Comparison of ENCODE assay signal across 15 cellular contexts in genomic region chr2:226692521-226693126, GRCh38.
A peak's percentile ranks its signal among the peaks of the same experiment; 100 is the strongest.
DNase-seq lines count a peak whose midpoint lies in the region; ATAC-seq and TF ChIP-seq lines count a peak whose summit lies in the region.
"Had no signal": no experiment of that assay in that cellular context is flagged by ENCODE, and none has a peak within 500 bp of the region (broad histone marks: within the 10 kb centered on the region; RNA-seq: fewer than 3 reads in every experiment).

No MANE protein-coding gene starts in this region.

- H3K9ac ChIP-seq in BLaER1 treated with 17β-estradiol and CSF1 and Interleukin-3, amounts not matched to agents 10 nM and 100 nM, result no peak overlapping the region
- no peak overlapping the region for H3K9ac ChIP-seq in smooth muscle cell (ENCODE audit: low read depth)
- H3K9ac ChIP-seq: KMS-11 had no signal

- peaks cover 0 to 20% (median 0%) of the 10 kb centered on the region in 11 experiments; a peak in 3 of 22 replicates for H3K27me3 ChIP-seq in BLaER1 treated with 17β-estradiol and CSF1 and Interleukin-3, amounts not matched to agents 10 nM and 100 nM
- H3K27me3 ChIP-seq in smooth muscle cell (ENCODE audit: low read depth), result no peaks in the 10 kb centered on the region

- DNase-seq in HPDE6-E6E7 (ENCODE audit: extremely low spot score), result peak; percentile 10
- peak; percentile 88 for DNase-seq in epithelial cell of esophagus (ENCODE audit: low read depth)
- DNase-seq in smooth muscle cell (lab: John Stamatoyannopoulos, UW; ENCODE audit: unreplicated experiment), result no peak
- no peak for DNase-seq in D341Med (ENCODE audit: low spot score)
- DNase-seq in KG1 (lab: John Stamatoyannopoulos, UW), result no peak
- DNase-seq: CD8-positive, alpha-beta T cell; COR-L47; DND-41; GDM1; H9; HFFc6 had no signal

- ATAC-seq in GM18868 (IDR thresholded peaks at IDR 0.05; ENCODE audit: unreplicated experiment), result no peak
- ATAC-seq: CD8-positive, alpha-beta T cell; GM23338 had no signal

- peak overlapping the region in 4 of 11 experiments; percentile 28 to 64 (median 45); a peak in 6 of 22 replicates for H3K27ac ChIP-seq in BLaER1 treated with 17β-estradiol and CSF1 and Interleukin-3, amounts not matched to agents 10 nM and 100 nM
- H3K27ac ChIP-seq in smooth muscle cell (ENCODE audit: low read depth), result peak overlapping the region; percentile 54
- H3K27ac ChIP-seq: KMS-11 had no signal

- no peaks in the 10 kb centered on the region for H3F3A ChIP-seq in smooth muscle cell (ENCODE audit: low read depth)

- peaks cover 9 to 21% (median 12%) of the 10 kb centered on the region in 11 experiments; a peak in 21 of 22 replicates for H3K9me3 ChIP-seq in BLaER1 treated with 17β-estradiol and CSF1 and Interleukin-3, amounts not matched to agents 10 nM and 100 nM (replicated peaks in 1 of 11)
- H3K9me3 ChIP-seq in smooth muscle cell (replicated peaks; ENCODE audit: low read depth), result no peaks in the 10 kb centered on the region

- H3K4me3 ChIP-seq in BLaER1 treated with 17β-estradiol and CSF1 and Interleukin-3, amounts not matched to agents 10 nM and 100 nM, result no peak overlapping the region
- H3K4me3 ChIP-seq in epithelial cell of esophagus (ENCODE audit: low read length) (no peak overlapping the region), smooth muscle cell (no peak overlapping the region)
- H3K4me3 ChIP-seq: GM23338 had no signal

- H4K20me1 ChIP-seq in BLaER1 treated with 17β-estradiol and CSF1 and Interleukin-3, amounts not matched to agents 10 nM and 100 nM, result no peaks in the 10 kb centered on the region
- no peaks in the 10 kb centered on the region for H4K20me1 ChIP-seq in smooth muscle cell (ENCODE audit: low read depth)

- H3K4me1 ChIP-seq in BLaER1 treated with 17β-estradiol and CSF1 and Interleukin-3, amounts not matched to agents 10 nM and 100 nM, result peaks cover 36 to 65% (median 51%) of the 10 kb centered on the region in 10 experiments
- H3K4me1 ChIP-seq in smooth muscle cell (ENCODE audit: low read depth), result peaks cover 12% of the 10 kb centered on the region

- TF ChIP-seq CTCF in epithelial cell of esophagus (IDR thresholded peaks at IDR 0.05; ENCODE audit: insufficient read depth, low read depth, low read length, missing control alignments), result no peak
- no peak for TF ChIP-seq CTCF in smooth muscle cell (IDR thresholded peaks at IDR 0.05; ENCODE audit: borderline replicate concordance, insufficient read depth, poor library complexity, severe bottlenecking)

- H3K36me3 ChIP-seq in BLaER1 treated with 17β-estradiol and CSF1 and Interleukin-3, amounts not matched to agents 10 nM and 100 nM, result no peaks in the 10 kb centered on the region
- no peaks in the 10 kb centered on the region for H3K36me3 ChIP-seq in smooth muscle cell (ENCODE audit: low read depth)

- 91% methylated on average over 9 of the region's 9 CpGs for WGBS in smooth muscle cell (ENCODE audit: low lambda C conversion rate)

- H2AFZ ChIP-seq in smooth muscle cell (ENCODE audit: low read depth), result no peak overlapping the region
- H2AFZ ChIP-seq: GM23338 had no signal

- H3K79me2 ChIP-seq in smooth muscle cell (ENCODE audit: low read depth), result no peaks in the 10 kb centered on the region

- H3K4me2 ChIP-seq in BLaER1 treated with 17β-estradiol and CSF1 and Interleukin-3, amounts not matched to agents 10 nM and 100 nM, result peak overlapping the region; percentile 39 to 88 (median 65); a peak in 21 of 22 replicates
- H3K4me2 ChIP-seq in smooth muscle cell, result no peak overlapping the region
- H3K4me2 ChIP-seq: GM23338, KMS-11 had no signal

Comparison
In these comparisons a context has a peak if more than half of its experiments do, and no peak if none do; other contexts are left out.
1. DNase-seq: peak in HPDE6-E6E7 (single experiment) and epithelial cell of esophagus (single experiment); none in smooth muscle cell (single experiment), D341Med (single experiment) and KG1 (single experiment).